1 cellular context compared by ENCODE assay signal in genomic region chr16:642189-643049, GRCh38.
TF ChIP-seq lines count a peak whose summit lies in the region.

No MANE protein-coding gene starts in this region.

TF ChIP-seq in SK-N-SH, 30 proteins besides CTCF, POLR2A, EP300 and RAD21 (continued from another document):
- TF ChIP-seq USF1 (IDR thresholded peaks at IDR 0.05; ENCODE audit: borderline replicate concordance, low read depth) = peak; percentile 66; the same call in 1 of the 2 replicates
- no peak for TF ChIP-seq USF2 (IDR thresholded peaks at IDR 0.05; ENCODE audit: borderline replicate concordance, low read depth, low read length)
- no peak for TF ChIP-seq REST (IDR thresholded peaks at IDR 0.05; ENCODE audit: low read depth, low read length)
